Comparison of ENCODE assay signal across 22 cellular contexts in the genomic region with DNA sequence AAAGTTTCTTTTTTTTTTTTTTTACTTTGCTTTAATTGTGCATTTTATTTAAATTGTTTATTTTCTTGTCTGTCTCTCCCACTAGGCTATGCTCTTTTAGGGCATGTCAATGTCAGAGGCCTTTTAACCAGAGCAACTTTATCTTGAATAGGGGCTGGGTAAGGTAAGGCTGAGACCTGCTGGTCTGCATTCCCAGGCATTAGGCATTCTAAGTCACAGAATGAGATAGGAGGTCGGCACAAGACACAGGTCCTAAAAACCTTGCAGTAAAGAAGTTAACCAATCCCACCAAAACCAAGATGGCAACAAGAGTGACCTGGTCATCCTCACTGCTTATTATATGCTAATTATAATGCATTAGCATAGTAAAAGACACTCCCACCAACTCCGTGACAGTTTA.
"Had no signal": no experiment of that assay in that cellular context is flagged by ENCODE, and none has a peak within 500 bp of the region (broad histone marks: within the 10 kb centered on the region; RNA-seq: fewer than 3 reads in every experiment).

No MANE protein-coding gene starts in this region.

- H3K27ac ChIP-seq: brain microvascular endothelial cell, colonic mucosa, epithelial cell of prostate, esophagus squamous epithelium, gastroesophageal sphincter had no signal

- H3K27me3 ChIP-seq: brain microvascular endothelial cell, colonic mucosa, gastroesophageal sphincter had no signal

- H3K9me3 ChIP-seq: colonic mucosa, esophagus squamous epithelium, gastroesophageal sphincter had no signal

- H3K4me3 ChIP-seq: colonic mucosa, esophagus squamous epithelium, gastroesophageal sphincter had no signal

- DNase-seq: activated CD4-positive, alpha-beta memory T cell treated with anti-CD3 and anti-CD28 coated beads for 36 hours; activated CD4-positive, alpha-beta T cell treated with anti-CD3 and anti-CD28 coated beads for 36 hours; activated CD4-positive, alpha-beta T cell treated with anti-CD3 and anti-CD28 coated beads, Interleukin-2, amount 10 ng/mL, durations not matched to agents 24 days and 14 days; activated CD4-positive, CD25-positive, alpha-beta regulatory T cell; activated CD4-positive, CD25-positive, alpha-beta regulatory T cell treated with anti-CD3 and anti-CD28 coated beads, Interleukin-2, amount 50 U/mL, for 72 hours; activated CD8-positive, alpha-beta memory T cell treated with anti-CD3 and anti-CD28 coated beads, Interleukin-2, amount 10 ng/mL, durations not matched to agents 7 days and 5 days; activated CD8-positive, alpha-beta memory T cell treated with anti-CD3 and anti-CD28 coated beads, Interleukin-2, amount 50 U/mL, for 4 hours; activated CD8-positive, alpha-beta T cell treated with anti-CD3 and anti-CD28 coated beads, Interleukin-2, amount 10 ng/mL, durations not matched to agents 7 days and 5 days; activated effector memory CD4-positive, alpha-beta T cell treated with anti-CD3 and anti-CD28 coated beads, Interleukin-2, amount 50 U/mL, for 16 hours; activated naive CD4-positive, alpha-beta T cell treated with anti-CD3 and anti-CD28 coated beads for 36 hours; activated naive CD8-positive, alpha-beta T cell treated with anti-CD3 and anti-CD28 coated beads, Interleukin-2, amount 10 ng/mL, durations not matched to agents 7 days and 5 days; activated T-cell treated with anti-CD3 and anti-CD28 coated beads, Interleukin-2, amount 50 U/mL, for 1 hour; activated T-cell treated with anti-CD3 and anti-CD28 coated beads, Interleukin-2, amount 50 U/mL, for 48 hours; brain microvascular endothelial cell; colonic mucosa; effector CD8-positive, alpha-beta T cell; esophagus squamous epithelium; foreskin melanocyte; head of caudate nucleus; T-helper 2 cell had no signal

- H3K36me3 ChIP-seq: brain microvascular endothelial cell, colonic mucosa, esophagus squamous epithelium, gastroesophageal sphincter had no signal

- H3K4me1 ChIP-seq: colonic mucosa, esophagus squamous epithelium, gastroesophageal sphincter had no signal
